Comparison of ENCODE assay signal across 10 cellular contexts in genomic region chr9:42386477-42386876, GRCh38.
"Had no signal": no experiment of that assay in that cellular context is flagged by ENCODE, and none has a peak within 500 bp of the region (broad histone marks: within the 10 kb centered on the region; RNA-seq: fewer than 3 reads in every experiment).

No MANE protein-coding gene starts in this region.

- H3K36me3 ChIP-seq: colonic mucosa, tibial nerve had no signal

- H3K4me1 ChIP-seq: colonic mucosa had no signal

- DNase-seq: activated effector memory CD4-positive, alpha-beta T cell treated with Interleukin-2 at 50 U/mL for 16 hours; activated naive CD8-positive, alpha-beta T cell treated with anti-CD3 and anti-CD28 coated beads for 36 hours; activated T-cell treated with anti-CD3 and anti-CD28 coated beads, Interleukin-2, amount 50 U/mL, for 1 hour; anterior cingulate cortex; colonic mucosa; left colon; natural killer cell; small intestine had no signal

- ATAC-seq: activated CD4-positive, CD25-positive, alpha-beta regulatory T cell treated with anti-CD3 and anti-CD28 coated beads, Interleukin-2, amount 50 U/mL, for 24 hours; left colon had no signal

- FAIRE-seq: small intestine had no signal

- H3K9me3 ChIP-seq: colonic mucosa, tibial nerve had no signal

- H3K27me3 ChIP-seq: colonic mucosa, tibial nerve had no signal

- H3K4me3 ChIP-seq: colonic mucosa, tibial nerve had no signal

- H3K27ac ChIP-seq: colonic mucosa, tibial nerve had no signal
